1 cellular context compared by ENCODE assay signal in the genomic region with DNA sequence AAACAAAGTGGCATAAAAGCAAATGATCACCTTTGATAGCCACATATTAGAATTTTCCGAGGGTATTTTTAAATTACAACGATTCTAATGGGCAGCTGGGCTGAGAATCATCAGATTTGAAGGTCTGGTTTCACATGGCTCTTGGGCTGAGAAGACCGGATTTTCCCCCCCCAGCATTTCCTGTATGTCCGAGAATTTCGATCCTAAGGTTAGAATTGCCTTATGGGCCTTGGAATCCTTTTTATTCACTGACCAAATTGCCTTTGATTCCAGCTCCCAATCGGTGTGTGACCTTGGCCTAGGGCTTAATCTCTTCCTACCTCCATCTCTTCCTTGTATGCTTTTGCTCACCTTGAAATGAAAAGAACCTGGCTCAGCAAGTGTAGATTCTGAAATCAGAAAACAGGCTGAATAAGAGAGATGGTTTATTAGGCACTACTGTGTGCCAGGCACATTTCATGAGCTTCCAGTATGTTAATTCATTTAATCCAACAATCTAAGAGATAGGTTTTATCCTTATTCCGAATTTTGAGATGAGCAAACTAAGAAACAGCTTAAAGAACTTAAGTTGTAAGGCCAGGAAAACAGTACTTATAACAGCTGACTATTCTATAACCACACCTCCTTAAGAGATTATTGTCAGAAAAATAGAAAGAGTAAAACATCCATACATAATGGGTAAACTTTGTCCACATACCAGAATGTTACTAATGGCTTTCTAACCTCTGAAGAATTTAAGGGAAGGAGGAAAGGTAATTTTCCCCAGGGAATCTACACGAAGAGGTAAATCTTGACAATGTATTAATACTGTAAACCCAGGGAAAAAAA.
TF ChIP-seq lines count a peak whose summit lies in the region.

No MANE protein-coding gene starts in this region.

TF ChIP-seq in IMR-90, 13 proteins besides CTCF, POLR2A, EP300 and RAD21:
- TF ChIP-seq CEBPB (IDR thresholded peaks at IDR 0.05; ENCODE audit: low read depth, low read length) = no peak
- TF ChIP-seq MXI1 (IDR thresholded peaks at IDR 0.05; ENCODE audit: borderline replicate concordance, low read depth, low read length) = no peak
- TF ChIP-seq SMC3 (IDR thresholded peaks at IDR 0.05; ENCODE audit: low read depth, low read length) = no peak
- TF ChIP-seq FOS (IDR thresholded peaks at IDR 0.05; ENCODE audit: low read depth, low read length) = no peak
- TF ChIP-seq BHLHE40 (IDR thresholded peaks at IDR 0.05; ENCODE audit: low read depth, low read length) = no peak
- TF ChIP-seq MAZ (IDR thresholded peaks at IDR 0.05; ENCODE audit: borderline replicate concordance, low read depth, low read length) = no peak
- TF ChIP-seq RCOR1 (IDR thresholded peaks at IDR 0.05; ENCODE audit: insufficient replicate concordance, low read length) = no peak
TF ChIP-seq in IMR-90: peak in this region for 0.
